17 cellular contexts compared by ENCODE assay signal in the genomic region with DNA sequence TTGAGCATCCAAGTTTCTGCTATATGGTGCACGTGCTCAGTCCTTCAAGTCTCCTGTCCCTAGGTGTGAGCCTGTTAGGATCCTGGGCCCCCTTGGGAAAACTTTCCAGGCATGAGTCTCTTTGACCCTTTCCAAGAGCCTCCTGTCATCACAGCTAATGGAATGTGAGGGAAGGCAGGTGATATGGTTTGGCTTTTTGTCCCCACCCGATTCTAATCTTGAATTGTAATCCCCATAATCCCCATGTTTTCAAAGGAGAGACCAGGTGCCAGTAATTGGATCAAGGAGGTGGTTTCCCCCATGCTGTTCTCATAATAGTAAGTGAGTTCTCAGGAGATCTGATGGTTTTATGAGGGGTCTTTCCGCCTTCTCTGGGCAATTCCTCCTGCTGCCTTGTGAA.
DNase-seq lines count a peak whose midpoint lies in the region; ATAC-seq, FAIRE-seq and TF ChIP-seq lines count a peak whose summit lies in the region.
"Had no signal": no experiment of that assay in that cellular context is flagged by ENCODE, and none has a peak within 500 bp of the region (broad histone marks: within the 10 kb centered on the region; RNA-seq: fewer than 3 reads in every experiment).

No MANE protein-coding gene starts in this region.

- TF ChIP-seq RAD21 in H1 (IDR thresholded peaks at IDR 0.05 in 1 of 2, conservative IDR thresholded peaks at IDR 0.05 in 1 of 2; ENCODE audit: low read depth in 2 of 2, low read length in 2 of 2), result no peak

- peaks cover 2% of the 10 kb centered on the region for H3K27me3 Mint-ChIP-seq in GM23338 (ENCODE audit: insufficient read depth, low read depth, poor library complexity)
- H3K27me3 Mint-ChIP-seq in naive thymus-derived CD4-positive, alpha-beta T cell, result peaks cover 0 to 18% (median 8%) of the 10 kb centered on the region in 5 donors
- H3K27me3 Mint-ChIP-seq: B cell had no signal

- H2BK20ac ChIP-seq in H1 (ENCODE audit: low read length), result no peak overlapping the region

- H2BK12ac ChIP-seq in H1 (ENCODE audit: low read depth, low read length), result no peak overlapping the region

- WGBS in H1 (ENCODE audit: extremely low coverage in 1 of 2, insufficient coverage in 1 of 2, insufficient read length in 1 of 2, insufficient replicate concordance in 2 of 2, low coverage in 1 of 2, low lambda C conversion rate in 2 of 2, missing lambda C conversion rate in 1 of 2), 2 experiments, result 93% methylated on average over 3 of the region's 3 CpGs; no CpG with 5 or more reads in 1 of the 2 experiments
- 77 to 85% (median 78%) methylated on average over 3 of the region's 3 CpGs for WGBS in adrenal gland, 4 donors

- no peak overlapping the region for H3K4me3 Mint-ChIP-seq in GM23338
- H3K4me3 Mint-ChIP-seq in naive thymus-derived CD4-positive, alpha-beta T cell, result no peak overlapping the region
- H3K4me3 Mint-ChIP-seq: B cell; CD8-positive, alpha-beta T cell had no signal

- FAIRE-seq in H1 (lab: Jason Lieb, UNC), result no peak
- FAIRE-seq: GM12878 had no signal

- no peak for ATAC-seq in GM23338
- ATAC-seq in mucosa of descending colon, result no peak
- ATAC-seq in naive thymus-derived CD4-positive, alpha-beta T cell, result no peak
- ATAC-seq: CD8-positive, alpha-beta T cell; GM12878 had no signal

- intact Hi-C loops in mucosa of descending colon (cut with DNase I, micrococcal nuclease) (no loop called here), adrenal gland (cut with DNase I) (no loop called here)
- intact Hi-C loops in naive thymus-derived CD4-positive, alpha-beta T cell (cut with micrococcal nuclease), result no loop called here

- no peak overlapping the region for H3K9ac ChIP-seq in H1 (replicated peaks in 1 of 4; ENCODE audit: extremely low read depth in 1 of 4, low read depth in 3 of 4, low read length in 3 of 4)
- H3K9ac ChIP-seq: BLaER1 treated with 17β-estradiol and CSF1 and Interleukin-3, amounts not matched to agents 10 nM and 100 nM had no signal

- no peaks in the 10 kb centered on the region for H4K20me1 ChIP-seq in GM23338 (replicated peaks; ENCODE audit: insufficient read depth)
- H4K20me1 ChIP-seq in H1 (replicated peaks in 1 of 2; ENCODE audit: control insufficient read depth in 1 of 2, insufficient read depth in 2 of 2, low read length in 2 of 2), result no peaks in the 10 kb centered on the region
- H4K20me1 ChIP-seq: BLaER1 treated with 17β-estradiol and CSF1 and Interleukin-3, amounts not matched to agents 10 nM and 100 nM had no signal

- 0 out of 2 replicates have a peak overlapping the region, but pooled peaks have one; percentile 21 for H3K18ac ChIP-seq in H1 (ENCODE audit: extremely low read depth, low read length)

- no peak overlapping the region for H2BK15ac ChIP-seq in H1 (ENCODE audit: low read length)

- no peak overlapping the region for H4K91ac ChIP-seq in H1 (replicated peaks; ENCODE audit: insufficient read length, low read length)

- H3K4me2 ChIP-seq in GM23338, result no peak overlapping the region
- H3K4me2 ChIP-seq in H1 (ENCODE audit: insufficient read depth in 1 of 2, low read depth in 2 of 2, low read length in 2 of 2), result no peak overlapping the region
- H3K4me2 ChIP-seq: BLaER1 treated with 17β-estradiol and CSF1 and Interleukin-3, amounts not matched to agents 10 nM and 100 nM had no signal

- TF ChIP-seq POLR2A in H1 (IDR thresholded peaks at IDR 0.05; ENCODE audit: control extremely low read depth in 1 of 2, low read depth in 2 of 2, low read length in 2 of 2) (no peak), adrenal gland (IDR thresholded peaks at IDR 0.05) (no peak)

- no peak overlapping the region for H2AK5ac ChIP-seq in H1 (ENCODE audit: low read depth, low read length)

- H3K27me3 ChIP-seq in GM23338 (ENCODE audit: insufficient read depth) (no peaks in the 10 kb centered on the region), H1 (replicated peaks in 1 of 4; ENCODE audit: control insufficient read depth in 3 of 4, extremely low read depth in 1 of 4, insufficient read depth in 3 of 4, low read length in 3 of 4) (no peaks in the 10 kb centered on the region), adrenal gland (no peaks in the 10 kb centered on the region)
- H3K27me3 ChIP-seq in naive thymus-derived CD4-positive, alpha-beta T cell (ENCODE audit: control insufficient read depth in 2 of 2, insufficient read depth in 2 of 2, low read length in 2 of 2), result no peaks in the 10 kb centered on the region
- H3K27me3 ChIP-seq: BLaER1 treated with 17β-estradiol and CSF1 and Interleukin-3, amounts not matched to agents 10 nM and 100 nM had no signal

- H2BK5ac ChIP-seq in H1 (ENCODE audit: low read depth, low read length), result no peak overlapping the region

- no peak overlapping the region for H4K8ac ChIP-seq in H1 (ENCODE audit: extremely low read depth, insufficient read depth, low read length)

- no peaks in the 10 kb centered on the region for H3K36me3 ChIP-seq in GM23338 (ENCODE audit: insufficient read depth)
- no peaks in the 10 kb centered on the region for H3K36me3 ChIP-seq in H1 (ENCODE audit: control insufficient read depth in 2 of 4, insufficient read depth in 4 of 4, low read length in 3 of 4)
- H3K36me3 ChIP-seq in mucosa of descending colon (ENCODE audit: low read depth), result no peaks in the 10 kb centered on the region
- no peaks in the 10 kb centered on the region for H3K36me3 ChIP-seq in naive thymus-derived CD4-positive, alpha-beta T cell (ENCODE audit: control insufficient read depth in 2 of 3, insufficient read depth in 3 of 3, low read length in 3 of 3)
- H3K36me3 ChIP-seq in adrenal gland (replicated peaks in 1 of 2), result no peaks in the 10 kb centered on the region
- H3K36me3 ChIP-seq: BLaER1 treated with 17β-estradiol and CSF1 and Interleukin-3, amounts not matched to agents 10 nM and 100 nM; HAP-1 had no signal

- H3K4ac ChIP-seq in H1 (replicated peaks; ENCODE audit: insufficient read length, low read depth, low read length), result no peak overlapping the region

- no peaks in the 10 kb centered on the region for H3K9me2 ChIP-seq in GM23338 (ENCODE audit: insufficient read depth)

- H3K4me1 Mint-ChIP-seq in GM23338, result peaks cover 5% of the 10 kb centered on the region; the same call in 2 of the 3 replicates
- H3K4me1 Mint-ChIP-seq in naive thymus-derived CD4-positive, alpha-beta T cell, result no peaks in the 10 kb centered on the region

- CTCF ChIA-PET in H1 (lab: Charles Lee; ENCODE audit: partially characterized antibody), result interaction anchor here (0.7 to 1.7 kb wide), 2 partner anchors 18 to 31 kb away, joined by 3 to 4 read pairs; no protein-coding TSS in a partner anchor
- CTCF ChIA-PET in naive thymus-derived CD4-positive, alpha-beta T cell (lab: Charles Lee), result no interaction called here

- H3K27ac ChIP-seq in GM23338 (ENCODE audit: low read depth) (no peak overlapping the region), H1 (ENCODE audit: low read depth, low read length) (no peak overlapping the region), adrenal gland (no peak overlapping the region)
- H3K27ac ChIP-seq in naive thymus-derived CD4-positive, alpha-beta T cell (ENCODE audit: low read depth, low read length), result no peak overlapping the region
- H3K27ac ChIP-seq: BLaER1 treated with 17β-estradiol and CSF1 and Interleukin-3, amounts not matched to agents 10 nM and 100 nM had no signal

- H3K79me2 ChIP-seq in GM23338 (replicated peaks; ENCODE audit: insufficient read depth), result no peaks in the 10 kb centered on the region
- H3K79me2 ChIP-seq in H1 (ENCODE audit: control insufficient read depth in 1 of 2, insufficient read depth in 2 of 2, low read length in 2 of 2), result no peaks in the 10 kb centered on the region

- no peaks in the 10 kb centered on the region for H3K79me1 ChIP-seq in H1 (ENCODE audit: low read depth, low read length)

- H3K9me3 Mint-ChIP-seq in GM23338, result no peaks in the 10 kb centered on the region
- H3K9me3 Mint-ChIP-seq in naive thymus-derived CD4-positive, alpha-beta T cell, result peaks cover 0 to 2% (median 0%) of the 10 kb centered on the region in 11 donors
- H3K9me3 Mint-ChIP-seq: CD8-positive, alpha-beta T cell had no signal

- TF ChIP-seq EP300 in H1 (IDR thresholded peaks at IDR 0.05; ENCODE audit: borderline replicate concordance in 1 of 2, low read depth in 2 of 2, low read length in 2 of 2), result no peak

- H3K36me3 Mint-ChIP-seq in GM23338 (ENCODE audit: low read depth), result no peaks in the 10 kb centered on the region
- no peaks in the 10 kb centered on the region for H3K36me3 Mint-ChIP-seq in naive thymus-derived CD4-positive, alpha-beta T cell
- H3K36me3 Mint-ChIP-seq: CD8-positive, alpha-beta T cell had no signal

- H3F3A ChIP-seq in GM23338 (replicated peaks; ENCODE audit: low read depth), result no peaks in the 10 kb centered on the region

- no peak for TF ChIP-seq CTCF in GM23338 (conservative IDR thresholded peaks at IDR 0.05; ENCODE audit: low read depth in 2 of 2)
- TF ChIP-seq CTCF in H1 (IDR thresholded peaks at IDR 0.05; ENCODE audit: control extremely low read depth in 1 of 3, insufficient read depth in 1 of 3, low read depth in 1 of 3, low read length in 3 of 3), result no peak
- no peak for TF ChIP-seq CTCF in mucosa of descending colon (IDR thresholded peaks at IDR 0.05)
- TF ChIP-seq CTCF in adrenal gland (IDR thresholded peaks at IDR 0.05), result no peak

- no peaks in the 10 kb centered on the region for H3K4me1 ChIP-seq in GM23338 (ENCODE audit: insufficient read depth)
- H3K4me1 ChIP-seq in H1 (replicated peaks in 1 of 4; ENCODE audit: control insufficient read depth in 3 of 4, insufficient read depth in 4 of 4, low read length in 3 of 4), result no peaks in the 10 kb centered on the region
- H3K4me1 ChIP-seq in mucosa of descending colon (ENCODE audit: low read depth), result no peaks in the 10 kb centered on the region
- H3K4me1 ChIP-seq in naive thymus-derived CD4-positive, alpha-beta T cell (ENCODE audit: control insufficient read depth in 2 of 2, insufficient read depth in 2 of 2, low read length in 2 of 2), result no peaks in the 10 kb centered on the region
- no peaks in the 10 kb centered on the region for H3K4me1 ChIP-seq in adrenal gland (replicated peaks in 1 of 2)
- H3K4me1 ChIP-seq: HAP-1 had no signal

- DNase-seq in GM23338 (ENCODE audit: low spot score), result no peak
- peak; percentile 93 for DNase-seq in NCI-H82 treated with DMSO at 0.1 percent for 48 hours (lab: John Stamatoyannopoulos, UW; ENCODE audit: unreplicated experiment)
- DNase-seq in H1 (ENCODE audit: low read depth in 1 of 2, low spot score in 2 of 2), result no peak
- no peak for DNase-seq in mucosa of descending colon
- DNase-seq in SIG-M5 treated with dmso at 0.1 percent for 504 hours (lab: John Stamatoyannopoulos, UW; ENCODE audit: unreplicated experiment), result no peak
- DNase-seq in naive thymus-derived CD4-positive, alpha-beta T cell, result no peak
- no peak for DNase-seq in adrenal gland
- DNase-seq: 8988T; CD8-positive, alpha-beta T cell; DMS 273 treated with DMSO at 0.1 percent for 48 hours; DMS53; DND-41; EL had no signal

- POLR2A ChIA-PET in H1 (lab: Charles Lee; ENCODE audit: partially characterized antibody), result no interaction called here
- POLR2A ChIA-PET in naive thymus-derived CD4-positive, alpha-beta T cell (lab: Charles Lee), result no interaction called here

- H2AFZ ChIP-seq in GM23338 (0 out of 2 replicates have a peak overlapping the region, but pooled peaks have one; percentile 40), H1 (ENCODE audit: low read length) (no peak overlapping the region)

- no peak overlapping the region for H4K5ac ChIP-seq in H1 (ENCODE audit: insufficient read length, low read depth, low read length)

- no peaks in the 10 kb centered on the region for H3K23me2 ChIP-seq in H1 (ENCODE audit: low read depth, low read length)

- H3K4me3 ChIP-seq in GM23338 (no peak overlapping the region), H1 (ENCODE audit: extremely low read depth in 1 of 4, insufficient read depth in 2 of 4, low read depth in 3 of 4, low read length in 4 of 4) (no peak overlapping the region), mucosa of descending colon (no peak overlapping the region), adrenal gland (no peak overlapping the region)
- H3K4me3 ChIP-seq in naive thymus-derived CD4-positive, alpha-beta T cell (ENCODE audit: low read length), result no peak overlapping the region
- H3K4me3 ChIP-seq: BLaER1 treated with 17β-estradiol and CSF1 and Interleukin-3, amounts not matched to agents 10 nM and 100 nM; GM12878; HAP-1 had no signal

- no peak overlapping the region for H2BK120ac ChIP-seq in H1 (replicated peaks; ENCODE audit: low read depth, low read length)

- H3K9me3 ChIP-seq in H1 (ENCODE audit: insufficient read depth in 2 of 2, low read depth in 1 of 2, low read length in 1 of 2), result no peaks in the 10 kb centered on the region
- H3K9me3 ChIP-seq in mucosa of descending colon, result no peaks in the 10 kb centered on the region
- H3K9me3 ChIP-seq in naive thymus-derived CD4-positive, alpha-beta T cell (ENCODE audit: control insufficient read depth in 2 of 3, low read length in 3 of 3), result no peaks in the 10 kb centered on the region
- H3K9me3 ChIP-seq in adrenal gland (replicated peaks in 1 of 3), result no peaks in the 10 kb centered on the region
- H3K9me3 ChIP-seq: HAP-1 had no signal

- H3K14ac ChIP-seq in H1 (ENCODE audit: insufficient read length), result no peak overlapping the region

- no peak overlapping the region for H3K56ac ChIP-seq in H1 (replicated peaks; ENCODE audit: insufficient read length, low read depth, low read length)

- no peak overlapping the region for H3K23ac ChIP-seq in H1 (ENCODE audit: insufficient read length)

- no peak overlapping the region for H3K27ac Mint-ChIP-seq in GM23338
- no peak overlapping the region for H3K27ac Mint-ChIP-seq in naive thymus-derived CD4-positive, alpha-beta T cell
- H3K27ac Mint-ChIP-seq: B cell; CD8-positive, alpha-beta T cell had no signal
